1 cellular context compared by ENCODE assay signal in the genomic region with DNA sequence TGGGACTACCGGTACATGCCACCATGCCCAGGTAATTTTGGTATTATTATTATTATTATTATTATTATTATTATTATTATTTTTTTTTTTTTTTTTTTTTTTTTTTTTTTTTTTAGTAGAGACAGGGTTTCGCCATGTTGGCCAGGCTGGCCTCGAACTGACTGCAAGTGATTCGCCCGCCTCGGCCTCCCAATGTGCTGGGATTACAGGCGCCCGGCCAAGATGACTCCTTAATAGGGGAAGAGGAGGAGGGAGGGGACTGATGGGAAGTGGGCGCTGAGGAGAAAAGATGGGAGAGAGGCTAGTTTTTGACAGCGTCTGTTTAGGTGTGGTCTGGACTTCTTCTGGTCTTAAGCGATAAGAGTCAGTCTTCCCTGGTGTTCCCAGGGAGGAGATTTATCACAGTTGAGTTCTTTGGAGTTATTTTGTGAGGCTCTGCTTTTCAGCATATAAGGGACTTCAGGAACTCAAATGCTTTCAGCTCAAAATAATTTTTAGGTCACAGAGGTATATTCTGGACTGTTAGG.
TF ChIP-seq lines count a peak whose summit lies in the region.

No MANE protein-coding gene starts in this region.

TF ChIP-seq in K562, 482 proteins besides CTCF, POLR2A, EP300 and RAD21 (continued from another document):
- TF ChIP-seq HDAC8 (tag; IDR thresholded peaks at IDR 0.05): no peak
- TF ChIP-seq SIN3A (IDR thresholded peaks at IDR 0.05; ENCODE audit: borderline replicate concordance in 2 of 2, control insufficient read depth in 1 of 2, low read depth in 2 of 2, low read length in 2 of 2): no peak
- TF ChIP-seq, protein P1, sequence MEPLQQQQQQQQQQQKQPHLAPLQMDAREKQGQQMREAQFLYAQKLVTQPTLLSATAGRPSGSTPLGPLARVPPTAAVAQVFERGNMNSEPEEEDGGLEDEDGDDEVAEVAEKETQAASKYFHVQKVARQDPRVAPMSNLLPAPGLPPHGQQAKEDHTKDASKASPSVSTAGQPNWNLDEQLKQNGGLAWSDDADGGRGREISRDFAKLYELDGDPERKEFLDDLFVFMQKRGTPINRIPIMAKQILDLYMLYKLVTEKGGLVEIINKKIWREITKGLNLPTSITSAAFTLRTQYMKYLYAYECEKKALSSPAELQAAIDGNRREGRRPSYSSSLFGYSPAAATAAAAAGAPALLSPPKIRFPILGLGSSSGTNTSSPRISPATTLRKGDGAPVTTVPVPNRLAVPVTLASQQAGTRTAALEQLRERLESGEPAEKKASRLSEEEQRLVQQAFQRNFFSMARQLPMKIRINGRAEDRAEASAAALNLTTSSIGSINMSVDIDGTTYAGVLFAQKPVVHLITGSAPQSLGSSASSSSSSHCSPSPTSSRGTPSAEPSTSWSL (CRISPR knock-in tag; IDR thresholded peaks at IDR 0.05; ENCODE audit: borderline replicate concordance): no peak
- no peak for TF ChIP-seq SAP30 (IDR thresholded peaks at IDR 0.05; ENCODE audit: borderline replicate concordance, insufficient read depth, low read depth, low read length, poor library complexity, severe bottlenecking)
- TF ChIP-seq, protein P2, sequence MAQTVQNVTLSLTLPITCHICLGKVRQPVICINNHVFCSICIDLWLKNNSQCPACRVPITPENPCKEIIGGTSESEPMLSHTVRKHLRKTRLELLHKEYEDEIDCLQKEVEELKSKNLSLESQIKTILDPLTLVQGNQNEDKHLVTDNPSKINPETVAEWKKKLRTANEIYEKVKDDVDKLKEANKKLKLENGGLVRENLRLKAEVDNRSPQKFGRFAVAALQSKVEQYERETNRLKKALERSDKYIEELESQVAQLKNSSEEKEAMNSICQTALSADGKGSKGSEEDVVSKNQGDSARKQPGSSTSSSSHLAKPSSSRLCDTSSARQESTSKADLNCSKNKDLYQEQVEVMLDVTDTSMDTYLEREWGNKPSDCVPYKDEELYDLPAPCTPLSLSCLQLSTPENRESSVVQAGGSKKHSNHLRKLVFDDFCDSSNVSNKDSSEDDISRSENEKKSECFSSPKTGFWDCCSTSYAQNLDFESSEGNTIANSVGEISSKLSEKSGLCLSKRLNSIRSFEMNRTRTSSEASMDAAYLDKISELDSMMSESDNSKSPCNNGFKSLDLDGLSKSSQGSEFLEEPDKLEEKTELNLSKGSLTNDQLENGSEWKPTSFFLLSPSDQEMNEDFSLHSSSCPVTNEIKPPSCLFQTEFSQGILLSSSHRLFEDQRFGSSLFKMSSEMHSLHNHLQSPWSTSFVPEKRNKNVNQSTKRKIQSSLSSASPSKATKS (CRISPR knock-in tag; IDR thresholded peaks at IDR 0.05): no peak
- TF ChIP-seq TCFL5 (CRISPR knock-in tag; conservative IDR thresholded peaks at IDR 0.05): no peak
- TF ChIP-seq, protein P3, sequence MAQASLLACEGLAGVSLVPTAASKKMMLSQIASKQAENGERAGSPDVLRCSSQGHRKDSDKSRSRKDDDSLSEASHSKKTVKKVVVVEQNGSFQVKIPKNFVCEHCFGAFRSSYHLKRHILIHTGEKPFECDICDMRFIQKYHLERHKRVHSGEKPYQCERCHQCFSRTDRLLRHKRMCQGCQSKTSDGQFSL (CRISPR knock-in tag; IDR thresholded peaks at IDR 0.05): no peak
- TF ChIP-seq, protein P3 (tag; IDR thresholded peaks at IDR 0.05): no peak
